In genomic region chr17:41810659-41811548, GRCh38 we compare ENCODE assay signal across 6 cellular contexts. TPM values are rescaled to one million over a fixed set of nuclear protein-coding genes. Genes with fewer than 3 reads are reported as not detected.
DNase-seq lines count a peak whose midpoint lies in the region; ATAC-seq lines count a peak whose summit lies in the region.

No MANE protein-coding gene starts in this region.

- H3K4me3 Mint-ChIP-seq in activated T-cell treated with anti-CD3 and anti-CD28 coated beads, Interleukin-2, amount 50 U/mL, for 72 hours: peak overlapping the region; percentile 98 to 99
- H3K4me3 Mint-ChIP-seq in memory B cell: peak overlapping the region; percentile 93

- H3K4me1 Mint-ChIP-seq in activated T-cell treated with anti-CD3 and anti-CD28 coated beads, Interleukin-2, amount 50 U/mL, for 72 hours (ENCODE audit: low read depth): peaks cover 32% of the 10 kb centered on the region
- H3K4me1 Mint-ChIP-seq in memory B cell: peaks cover 13% of the 10 kb centered on the region

- DNase-seq in activated T-cell treated with anti-CD3 and anti-CD28 coated beads, Interleukin-2, amount 50 U/mL, for 72 hours: no peak
- DNase-seq in memory B cell (ENCODE audit: low spot score in 2 of 2) (no peak), T1000 (lab: John Stamatoyannopoulos, UW) (no peak), DMS153 treated with DMSO at 0.1 percent for 48 hours (lab: John Stamatoyannopoulos, UW; ENCODE audit: unreplicated experiment) (no peak), iPS-NIHi7 (ENCODE audit: extremely low spot score) (no peak)

- peak; percentile 12 for ATAC-seq in GM19035 (IDR thresholded peaks at IDR 0.05; ENCODE audit: unreplicated experiment)
- ATAC-seq in activated T-cell treated with anti-CD3 and anti-CD28 coated beads, Interleukin-2, amount 50 U/mL, for 72 hours (replicated peaks in 1 of 2): peak; percentile 38 to 40
- ATAC-seq in memory B cell (ENCODE audit: low read depth): peak; percentile 46

- no peak overlapping the region for H3K27ac Mint-ChIP-seq in activated T-cell treated with anti-CD3 and anti-CD28 coated beads, Interleukin-2, amount 50 U/mL, for 72 hours
- H3K27ac Mint-ChIP-seq in memory B cell: no peak overlapping the region

- H3K27me3 Mint-ChIP-seq in activated T-cell treated with anti-CD3 and anti-CD28 coated beads, Interleukin-2, amount 50 U/mL, for 72 hours (ENCODE audit: low read depth): peaks cover 12% of the 10 kb centered on the region
- H3K27me3 Mint-ChIP-seq in memory B cell: peaks cover 6% of the 10 kb centered on the region

- peaks cover 0 to 2% of the 10 kb centered on the region in 2 donors for H3K36me3 Mint-ChIP-seq in activated T-cell treated with anti-CD3 and anti-CD28 coated beads, Interleukin-2, amount 50 U/mL, for 72 hours (ENCODE audit: insufficient read depth in 2 of 2)
- H3K36me3 Mint-ChIP-seq in memory B cell: no peaks in the 10 kb centered on the region

- H3K9me3 Mint-ChIP-seq in activated T-cell treated with anti-CD3 and anti-CD28 coated beads, Interleukin-2, amount 50 U/mL, for 72 hours: no peaks in the 10 kb centered on the region
- H3K9me3 Mint-ChIP-seq in memory B cell: no peaks in the 10 kb centered on the region

RNA-seq across cellular contexts. Expression of gene P3H4, which starts 0.8 kb away (rescaled TPM):
- 1 to 10 TPM; 3.4 to 3.8 TPM for total RNA-seq in activated T-cell treated with anti-CD3 and anti-CD28 coated beads, Interleukin-2, amount 50 U/mL, for 72 hours

RNA-seq across cellular contexts. Expression of gene FKBP10, which starts 1.9 kb away (rescaled TPM):
- total RNA-seq in activated T-cell treated with anti-CD3 and anti-CD28 coated beads, Interleukin-2, amount 50 U/mL, for 72 hours: 1 to 10 TPM; 3.2 TPM

RNA-seq across cellular contexts. Expression of gene JUP, which starts 24.4 kb away (rescaled TPM):
- total RNA-seq in activated T-cell treated with anti-CD3 and anti-CD28 coated beads, Interleukin-2, amount 50 U/mL, for 72 hours: under 1 TPM; 0.86 to 0.99 TPM

RNA-seq across cellular contexts. Expression of gene NT5C3B, which starts 25.1 kb away (rescaled TPM):
- 10 to 100 TPM; 34.9 to 49.5 TPM for total RNA-seq in activated T-cell treated with anti-CD3 and anti-CD28 coated beads, Interleukin-2, amount 50 U/mL, for 72 hours

RNA-seq across cellular contexts. Expression of gene KLHL10, which starts 26.7 kb away (rescaled TPM):
- total RNA-seq in activated T-cell treated with anti-CD3 and anti-CD28 coated beads, Interleukin-2, amount 50 U/mL, for 72 hours: under 1 TPM in 1 of 2 donors, not detected in 1; 0.36 TPM
